21 cellular contexts compared by ENCODE assay signal in the genomic region with DNA sequence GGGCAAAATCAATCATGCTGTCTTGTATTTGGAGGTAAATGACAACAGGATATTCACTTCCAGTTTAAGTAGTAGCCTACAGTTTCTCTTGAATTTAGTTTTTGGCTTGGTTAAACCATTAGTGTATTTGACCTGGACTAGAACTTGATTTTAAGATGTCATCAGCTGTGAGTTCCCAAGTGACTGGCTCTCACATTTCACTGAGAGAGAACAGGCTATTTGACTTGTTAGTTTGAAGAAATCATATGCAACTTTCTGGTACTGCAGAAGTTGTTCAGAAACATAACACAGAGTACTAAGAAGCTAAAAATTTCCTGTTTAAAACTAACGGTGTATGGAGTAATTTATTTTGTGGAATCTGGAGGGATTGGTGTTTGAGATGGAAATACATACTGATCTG. TPM values are rescaled to one million over a fixed set of nuclear protein-coding genes. Genes with fewer than 3 reads are reported as not detected.
DNase-seq lines count a peak whose midpoint lies in the region; ATAC-seq, FAIRE-seq and TF ChIP-seq lines count a peak whose summit lies in the region.
"Had no signal": no experiment of that assay in that cellular context is flagged by ENCODE, and none has a peak within 500 bp of the region (broad histone marks: within the 10 kb centered on the region; RNA-seq: fewer than 3 reads in every experiment).

No MANE protein-coding gene starts in this region.

- no peak overlapping the region for H2BK15ac ChIP-seq in mesenchymal stem cell (ENCODE audit: low read depth, poor library complexity, severe bottlenecking)

- no peak overlapping the region for H4K8ac ChIP-seq in mesenchymal stem cell (ENCODE audit: low read length)

- H2BK12ac ChIP-seq in mesenchymal stem cell (ENCODE audit: low read length in 2 of 2), result no peak overlapping the region

- no CpG with 5 or more reads among the region's 1 CpG for WGBS in mesenchymal stem cell
- WGBS in stomach, 5 donors, result 42 to 73% (median 55%) methylated on average over 1 of the region's 1 CpG

- H3K36me3 ChIP-seq in mesenchymal stem cell (ENCODE audit: control insufficient read depth in 1 of 2, insufficient read depth in 2 of 2, low read depth in 1 of 2, low read length in 2 of 2) (peaks cover 0 to 10% of the 10 kb centered on the region in 2 experiments), ascending aorta (no peaks in the 10 kb centered on the region), stomach (no peaks in the 10 kb centered on the region)
- H3K36me3 ChIP-seq: BE2C, neutrophil had no signal

- intact Hi-C loops in ascending aorta (cut with DNase I) (no loop called here), stomach (cut with DNase I; ENCODE audit: low total_unique reads) (no loop called here)

- no peak overlapping the region for H2BK5ac ChIP-seq in mesenchymal stem cell (ENCODE audit: low read depth, low read length, poor library complexity, severe bottlenecking)

- no peak for TF ChIP-seq EP300 in stomach (IDR thresholded peaks at IDR 0.05)

- H3K4me1 Mint-ChIP-seq in T-helper 17 cell, result peaks cover 30% of the 10 kb centered on the region

- no peak overlapping the region for H3K4me3 Mint-ChIP-seq in T-helper 17 cell
- H3K4me3 Mint-ChIP-seq: mesothelial cell of epicardium; stimulated activated effector memory CD8-positive, alpha-beta T cell treated with anti-CD3 and anti-CD28 coated beads, Interleukin-12 subunit alpha, Interleukin-12 subunit beta, amount 100 ng/mL, for 72 hours; type B pancreatic cell had no signal

- no peak for ATAC-seq in T-helper 17 cell
- ATAC-seq: Panc1; stimulated activated effector memory CD8-positive, alpha-beta T cell treated with anti-CD3 and anti-CD28 coated beads, Interleukin-12 subunit alpha, Interleukin-12 subunit beta, amount 100 ng/mL, for 72 hours had no signal

- H3K4me3 ChIP-seq in cardiac fibroblast (replicated peaks in 1 of 2; ENCODE audit: low read depth in 2 of 2, low read length in 2 of 2) (no peak overlapping the region), mesenchymal stem cell (ENCODE audit: insufficient read depth in 1 of 2, low read depth in 1 of 2, low read length in 2 of 2) (no peak overlapping the region), ascending aorta (no peak overlapping the region), stomach (no peak overlapping the region)

- H4K91ac ChIP-seq in mesenchymal stem cell (ENCODE audit: low read length), result no peak overlapping the region

- no peak overlapping the region for H3K18ac ChIP-seq in mesenchymal stem cell (ENCODE audit: low read depth in 1 of 2, low read length in 2 of 2)

- H3K9ac ChIP-seq in mesenchymal stem cell (ENCODE audit: low read length), result peak overlapping the region; percentile 75

- H3K4me1 ChIP-seq in mesenchymal stem cell (ENCODE audit: control insufficient read depth, insufficient read depth, low read depth, low read length), result peaks cover 1% of the 10 kb centered on the region
- H3K4me1 ChIP-seq in ascending aorta, result peaks cover 3 to 4% of the 10 kb centered on the region in 2 donors
- peaks cover 0 to 55% (median 25%) of the 10 kb centered on the region in 4 donors for H3K4me1 ChIP-seq in stomach

- no peak overlapping the region for H3K4ac ChIP-seq in mesenchymal stem cell (ENCODE audit: low read depth in 1 of 2, low read length in 2 of 2)

- TF ChIP-seq POLR2A in GM12892 (IDR thresholded peaks at IDR 0.05; ENCODE audit: low read depth, low read length) (no peak), stomach (IDR thresholded peaks at IDR 0.05) (no peak)

- H3K27ac ChIP-seq in mesenchymal stem cell (ENCODE audit: low read length, poor library complexity, severe bottlenecking) (no peak overlapping the region), ascending aorta (no peak overlapping the region), stomach (no peak overlapping the region)
- H3K27ac ChIP-seq: neutrophil had no signal

- H2AK5ac ChIP-seq in mesenchymal stem cell (ENCODE audit: low read length, severe bottlenecking), result no peak overlapping the region

- H3K4me2 ChIP-seq in mesenchymal stem cell (ENCODE audit: low read length, poor library complexity, severe bottlenecking), result no peak overlapping the region

- FAIRE-seq in GM12892 (lab: Jason Lieb, UNC), result peak; percentile 33
- FAIRE-seq: islet of Langerhans had no signal

- TF ChIP-seq CTCF in cardiac fibroblast (IDR thresholded peaks at IDR 0.05; ENCODE audit: low read depth, low read length) (no peak), ascending aorta (IDR thresholded peaks at IDR 0.05) (no peak), stomach (IDR thresholded peaks at IDR 0.05) (no peak)

- no peaks in the 10 kb centered on the region for H3K27me3 ChIP-seq in mesenchymal stem cell (ENCODE audit: control insufficient read depth in 1 of 2, insufficient read depth in 1 of 2, low read length in 2 of 2)
- H3K27me3 ChIP-seq in ascending aorta, result no peaks in the 10 kb centered on the region
- no peaks in the 10 kb centered on the region for H3K27me3 ChIP-seq in stomach
- H3K27me3 ChIP-seq: BE2C, neutrophil had no signal

- no peaks in the 10 kb centered on the region for H3K27me3 Mint-ChIP-seq in T-helper 17 cell
- H3K27me3 Mint-ChIP-seq: type B pancreatic cell had no signal

- H3K23ac ChIP-seq in mesenchymal stem cell (ENCODE audit: low read length in 2 of 2), result no peak overlapping the region

- no peak for DNase-seq in GM12892 (ENCODE audit: insufficient read length)
- peak; percentile 12 for DNase-seq in M059J (ENCODE audit: low read depth)
- DNase-seq in cardiac fibroblast (ENCODE audit: low read depth in 2 of 2), result peak; percentile 17 to 45
- DNase-seq in mesenchymal stem cell, result no peak
- no peak for DNase-seq in ascending aorta (ENCODE audit: low spot score in 2 of 2)
- no peak for DNase-seq in midbrain (lab: John Stamatoyannopoulos, UW)
- no peak for DNase-seq in T-helper 17 cell
- no peak for DNase-seq in stomach
- DNase-seq: activated CD4-positive, CD25-positive, alpha-beta regulatory T cell; activated gamma-delta T cell; BE2C; DND-41; glutamatergic neuron; KG1; NCI-H524 treated with DMSO at 0.1 percent for 48 hours had no signal

- H3K36me3 Mint-ChIP-seq in T-helper 17 cell (ENCODE audit: low read depth), result no peaks in the 10 kb centered on the region

- H3K79me1 ChIP-seq in mesenchymal stem cell (replicated peaks; ENCODE audit: low read length, poor library complexity, severe bottlenecking), result peaks cover 6% of the 10 kb centered on the region

- no peak overlapping the region for H3K27ac Mint-ChIP-seq in T-helper 17 cell
- H3K27ac Mint-ChIP-seq: mesothelial cell of epicardium; stimulated activated effector memory CD8-positive, alpha-beta T cell treated with anti-CD3 and anti-CD28 coated beads, Interleukin-12 subunit alpha, Interleukin-12 subunit beta, amount 100 ng/mL, for 72 hours; type B pancreatic cell had no signal

- no peak overlapping the region for H3K14ac ChIP-seq in mesenchymal stem cell (ENCODE audit: low read length in 2 of 2)

- no peak overlapping the region for H2BK120ac ChIP-seq in mesenchymal stem cell (ENCODE audit: low read depth, low read length)

- H3K9me3 ChIP-seq in mesenchymal stem cell (ENCODE audit: control insufficient read depth, low read length), result no peaks in the 10 kb centered on the region
- H3K9me3 ChIP-seq in ascending aorta, result no peaks in the 10 kb centered on the region
- no peaks in the 10 kb centered on the region for H3K9me3 ChIP-seq in T-helper 17 cell (ENCODE audit: control insufficient read depth, low read length, poor library complexity, severe bottlenecking)
- H3K9me3 ChIP-seq in stomach, result no peaks in the 10 kb centered on the region
- H3K9me3 ChIP-seq: BE2C, neutrophil had no signal

- H2AFZ ChIP-seq in mesenchymal stem cell (ENCODE audit: low read depth, low read length), result no peak overlapping the region

RNA-seq across cellular contexts. Expression of a gene that starts 22.3 kb away (rescaled TPM):
- polyA plus RNA-seq in GM12892 (2012; ENCODE audit: missing spikeins), result 57.2 TPM
- 81.6 and 99.3 TPM in 2 replicates for total RNA-seq in M059J (2014; rRNA removed; shearing (Covaris generic))
- 28.9 TPM for polyA plus RNA-seq in mesenchymal stem cell (2013, experiment 1 of 2)
- 26.9 TPM for polyA plus RNA-seq in mesenchymal stem cell (2013, experiment 2 of 2)
- total RNA-seq in ascending aorta (37.5 TPM), T-helper 17 cell (10 to 100 TPM; 16.1 to 19.5 TPM), stomach (100 to 1,000 TPM in 1 of 5 donors, 10 to 100 TPM in 4; 10.3 to 150 (median 43.3) TPM)
- polyA plus RNA-seq in stomach, result 10 to 100 TPM; 13.4 to 20.9 (median 18.9) TPM

RNA-seq across cellular contexts. Expression of a gene that starts 32.7 kb away (rescaled TPM):
- not detected for polyA plus RNA-seq in GM12892 (2012; ENCODE audit: missing spikeins)
- 17.9 and 23.8 TPM in 2 replicates for total RNA-seq in M059J (2014; rRNA removed; shearing (Covaris generic))
- polyA plus RNA-seq in mesenchymal stem cell (2013, experiment 1 of 2), result 2.7 TPM
- polyA plus RNA-seq in mesenchymal stem cell (2013, experiment 2 of 2), result 2.9 TPM
- total RNA-seq in ascending aorta (1.4 TPM), T-helper 17 cell (not detected), stomach (1 to 10 TPM in 4 of 5 donors, not detected in 1; 1.8 to 5.8 (median 3.9) TPM)
- 1 to 10 TPM in 1 of 3 donors, under 1 TPM in 2; 0.35 to 1.5 (median 0.75) TPM for polyA plus RNA-seq in stomach

Comparison
In these comparisons a context has a peak if more than half of its experiments do, and no peak if none do; other contexts are left out.
1. DNase-seq: peak in M059J (single experiment) and cardiac fibroblast (2 of 2); none in GM12892 (single experiment), mesenchymal stem cell (single experiment), ascending aorta (0 of 2), midbrain (single experiment), T-helper 17 cell (0 of 3) and stomach (single experiment).